16 cellular contexts compared by ENCODE assay signal in the genomic region with DNA sequence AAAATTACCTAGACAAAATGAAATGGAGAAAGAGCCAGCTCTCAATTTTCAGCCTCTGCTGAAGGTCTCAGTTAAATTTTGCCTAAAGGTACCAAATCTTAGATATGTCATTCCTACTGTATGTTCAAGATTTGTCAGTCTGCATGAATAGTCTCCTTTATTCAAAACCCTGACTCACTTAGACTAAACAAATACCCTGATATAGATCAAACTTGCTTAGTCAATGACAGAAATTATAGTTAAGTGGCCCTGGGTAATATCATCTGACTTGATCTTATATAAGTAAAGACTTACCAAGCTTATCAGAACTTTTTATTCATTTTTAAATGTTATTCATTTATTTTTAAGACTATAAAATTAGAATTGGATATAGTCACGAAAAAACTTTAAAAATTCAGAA.
"Had no signal": no experiment of that assay in that cellular context is flagged by ENCODE, and none has a peak within 500 bp of the region (broad histone marks: within the 10 kb centered on the region; RNA-seq: fewer than 3 reads in every experiment).

No MANE protein-coding gene starts in this region.

- H3K4me1 ChIP-seq: colonic mucosa, prostate gland had no signal

- H3K27me3 ChIP-seq: colonic mucosa had no signal

- FAIRE-seq: TTC549 had no signal

- H3K27ac ChIP-seq: colonic mucosa, prostate gland had no signal

- DNase-seq: activated CD4-positive, alpha-beta memory T cell treated with anti-CD3 and anti-CD28 coated beads, Interleukin-2, amount 10 ng/mL, durations not matched to agents 7 days and 5 days; activated CD4-positive, alpha-beta T cell treated with anti-CD3 and anti-CD28 coated beads for 4 hours; activated effector memory CD4-positive, alpha-beta T cell treated with Interleukin-2 at 50 U/mL for 16 hours; activated naive CD4-positive, alpha-beta T cell treated with anti-CD3 and anti-CD28 coated beads, Interleukin-2, amount 50 U/mL, for 16 hours; activated T-cell treated with anti-CD3 and anti-CD28 coated beads, Interleukin-2, amount 50 U/mL, for 24 hours; central memory CD4-positive, alpha-beta T cell; colonic mucosa; foreskin melanocyte; kidney glomerular epithelial cell; nephron progenitor cell; right cardiac atrium; stimulated activated naive CD8-positive, alpha-beta T cell treated with anti-CD3 and anti-CD28 coated beads, Interleukin-15, Interleukin-2, amounts not matched to agents 100 U/mL and 50 U/mL, for 24 hours; T-helper 2 cell had no signal

- ATAC-seq: right cardiac atrium; stimulated activated naive CD8-positive, alpha-beta T cell treated with anti-CD3 and anti-CD28 coated beads, Interleukin-15, Interleukin-2, amounts not matched to agents 100 U/mL and 50 U/mL, for 24 hours; WTC11 had no signal
